In the genomic region with DNA sequence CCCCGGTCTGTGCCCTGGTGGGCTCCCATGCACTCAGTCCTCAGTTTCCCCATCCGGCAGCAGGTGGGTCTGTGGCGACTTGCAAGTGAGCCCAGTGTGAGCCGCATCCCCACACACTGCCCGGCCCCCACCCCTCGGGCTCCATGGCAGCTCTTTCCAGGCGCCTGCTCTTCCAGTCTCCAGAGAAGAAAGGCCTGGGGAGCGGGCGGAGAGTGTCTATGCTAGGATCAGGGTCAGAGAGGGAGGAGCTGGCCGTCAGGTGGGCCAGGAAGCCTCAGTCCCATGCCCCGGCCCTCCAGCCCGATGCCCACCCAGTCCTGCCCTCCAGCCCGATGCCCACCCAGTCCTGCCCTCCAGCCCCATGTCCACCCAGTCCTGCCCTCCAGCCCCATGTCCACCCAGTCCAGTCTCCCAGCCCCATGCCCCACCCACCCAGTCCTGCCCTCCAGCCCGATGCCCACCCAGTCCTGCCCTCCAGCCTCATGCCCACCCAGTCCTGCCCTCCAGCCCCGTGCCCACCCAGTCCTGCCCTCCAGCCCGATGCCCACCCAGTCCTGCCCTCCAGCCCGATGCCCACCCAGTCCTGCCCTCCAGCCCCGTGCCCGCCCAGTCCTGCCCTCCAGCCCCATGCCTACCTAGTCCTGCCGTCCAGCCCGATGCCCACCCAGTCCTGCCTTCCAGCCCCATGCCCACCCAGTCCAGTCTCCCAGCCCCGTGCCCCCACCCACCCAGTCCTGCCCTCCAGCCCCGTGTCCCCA, we compare ENCODE assay signal across 11 cellular contexts.
"Had no signal": no experiment of that assay in that cellular context is flagged by ENCODE, and none has a peak within 500 bp of the region (broad histone marks: within the 10 kb centered on the region; RNA-seq: fewer than 3 reads in every experiment).

No MANE protein-coding gene starts in this region.

- H3K4me3 ChIP-seq: GM23248, GM23338, HAP-1 had no signal

- FAIRE-seq: H1, H54 had no signal

- H3K4me2 ChIP-seq: GM23338 had no signal

- DNase-seq: GM23248, GOT3, H7, H9, HCEC 1CT, HFFc6 had no signal

- ATAC-seq: GM23338, HCT116 had no signal

- H3K36me3 ChIP-seq: HAP-1 had no signal

- H3K9ac ChIP-seq: GM23248 had no signal

- H3K27ac ChIP-seq: GM23248 had no signal

- H3K9me3 ChIP-seq: HAP-1 had no signal

- H2AFZ ChIP-seq: GM23248, GM23338 had no signal

- H3K4me1 ChIP-seq: HAP-1 had no signal
